In the genomic region with DNA sequence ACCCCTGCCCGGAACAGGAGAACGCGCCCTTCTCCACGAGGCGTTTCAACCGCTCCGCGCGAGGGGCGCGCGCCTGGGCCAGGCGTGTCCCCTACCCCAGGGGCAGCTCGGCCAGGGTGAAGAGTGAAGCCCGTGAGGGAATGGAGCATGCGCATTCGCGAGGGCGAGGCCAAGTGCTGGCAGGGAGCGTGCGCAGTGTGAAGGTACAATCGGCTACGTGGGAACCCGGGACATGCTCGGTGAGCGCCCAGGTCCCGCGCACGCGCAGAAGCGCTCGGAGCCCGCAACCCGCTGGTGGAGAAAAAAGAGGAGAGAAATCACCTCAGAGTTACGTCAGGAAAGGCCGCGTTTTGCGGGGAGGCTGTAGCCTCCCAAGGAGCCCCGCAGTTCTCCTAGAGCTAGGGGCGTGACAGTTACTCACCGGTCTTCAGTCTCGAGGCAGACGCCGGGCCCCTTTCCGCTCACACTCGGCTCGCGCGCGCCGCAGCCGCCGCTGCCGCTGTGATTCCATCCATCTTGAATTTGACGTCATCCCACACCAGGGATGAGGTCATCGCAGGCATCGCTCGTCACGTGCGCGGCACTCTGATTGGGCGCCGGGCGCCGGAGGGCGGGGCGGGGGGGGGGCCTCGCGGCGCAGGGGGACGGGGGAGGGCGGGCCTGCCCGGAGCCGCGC, we compare ENCODE assay signal across 8 cellular contexts.
DNase-seq lines count a peak whose midpoint lies in the region; ATAC-seq lines count a peak whose summit lies in the region.

A gene (minus strand): TSS at position 530 of the 676 bp plus-strand sequence. CDS start 16,265 bp downstream, outside the sequence.

- ATAC-seq in GM19023 (IDR thresholded peaks at IDR 0.05; ENCODE audit: unreplicated experiment), result peak; percentile 68
- ATAC-seq in HG03280 (IDR thresholded peaks at IDR 0.05; ENCODE audit: unreplicated experiment), result peak; percentile 71
- peak; percentile 77 for ATAC-seq in central memory CD8-positive, alpha-beta T cell (replicated peaks; ENCODE audit: extremely low read depth, poor library complexity, severe bottlenecking)

- H3K9me3 Mint-ChIP-seq in central memory CD8-positive, alpha-beta T cell, result no peaks in the 10 kb centered on the region

- no peaks in the 10 kb centered on the region for H3K27me3 Mint-ChIP-seq in central memory CD8-positive, alpha-beta T cell

- DNase-seq in AG08395 (ENCODE audit: low spot score), result peak; percentile 98
- DNase-seq in NCI-H446 (lab: John Stamatoyannopoulos, UW), result peak; percentile 95 to 99
- DNase-seq in activated CD4-positive, CD25-positive, alpha-beta regulatory T cell treated with anti-CD3 and anti-CD28 coated beads, Interleukin-2, amount 50 U/mL, for 16 hours (ENCODE audit: low read depth, low spot score), result peak; percentile 96
- peak; percentile 96 for DNase-seq in central memory CD8-positive, alpha-beta T cell (ENCODE audit: low spot score in 2 of 2)
- DNase-seq in iris pigment epithelial cell (ENCODE audit: low read depth), result peak; percentile 96
- peak; percentile 98 for DNase-seq in stimulated activated CD4-positive, alpha-beta T cell treated with anti-CD3 and anti-CD28 coated beads, Interleukin-12 subunit alpha, Interleukin-12 subunit beta, amount 100 ng/mL, for 4 hours

- H3K4me1 Mint-ChIP-seq in central memory CD8-positive, alpha-beta T cell, result peaks cover 5% of the 10 kb centered on the region

- peak within 1 kb of the TSS; percentile 87 for H3K4me3 Mint-ChIP-seq in central memory CD8-positive, alpha-beta T cell

- peak within 1 kb of the TSS; percentile 99 for H3K27ac Mint-ChIP-seq in central memory CD8-positive, alpha-beta T cell (ENCODE audit: low read depth)

- H3K36me3 Mint-ChIP-seq in central memory CD8-positive, alpha-beta T cell (ENCODE audit: insufficient read depth), result peaks cover 17% of the 10 kb centered on the region

Comparison
In these comparisons a context has a peak if more than half of its experiments do, and no peak if none do; other contexts are left out.
1. Peak in every context shown above with its lines: DNase-seq and ATAC-seq.